23 cellular contexts compared by ENCODE assay signal in the genomic region with DNA sequence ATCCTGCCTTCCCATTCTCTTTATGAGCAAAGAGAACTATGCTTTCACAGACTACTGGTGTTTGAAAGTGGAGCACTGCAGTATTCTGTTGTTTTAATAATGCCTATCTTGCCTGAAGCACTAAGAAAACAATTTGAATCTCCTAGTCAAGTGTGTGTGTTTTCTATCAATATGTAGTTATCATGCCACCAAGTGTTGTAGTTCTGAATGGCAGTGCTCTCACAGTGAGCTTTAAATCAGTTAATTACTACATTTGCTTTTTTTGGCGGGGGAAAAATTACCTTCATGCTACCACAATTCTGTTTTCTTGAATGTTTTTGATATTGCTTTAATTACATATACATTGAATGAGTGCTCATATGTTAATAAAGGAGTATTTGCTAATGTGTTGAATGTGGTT.
DNase-seq lines count a peak whose midpoint lies in the region; ATAC-seq, FAIRE-seq and TF ChIP-seq lines count a peak whose summit lies in the region.
"Had no signal": no experiment of that assay in that cellular context is flagged by ENCODE, and none has a peak within 500 bp of the region (broad histone marks: within the 10 kb centered on the region; RNA-seq: fewer than 3 reads in every experiment).

No MANE protein-coding gene starts in this region.

- POLR2A ChIA-PET in WTC11 (lab: Charles Lee) = no interaction called here
- POLR2A ChIA-PET in CD8-positive, alpha-beta memory T cell (lab: Charles Lee) = no interaction called here

- no peaks in the 10 kb centered on the region for H3K27me3 Mint-ChIP-seq in WTC11 (ENCODE audit: low read depth)
- H3K27me3 Mint-ChIP-seq in nephron (ENCODE audit: low read depth) = no peaks in the 10 kb centered on the region
- no peaks in the 10 kb centered on the region for H3K27me3 Mint-ChIP-seq in CD8-positive, alpha-beta memory T cell
- H3K27me3 Mint-ChIP-seq: naive thymus-derived CD8-positive, alpha-beta T cell had no signal

- DNase-seq in DMS53 (lab: John Stamatoyannopoulos, UW) (peak; percentile 51), NCI-H2081 (lab: John Stamatoyannopoulos, UW) (peak; percentile 4 to 56), WTC11 (ENCODE audit: low spot score) (no peak), nucleus accumbens (lab: John Stamatoyannopoulos, UW) (no peak), urothelium cell line (ENCODE audit: low spot score) (no peak)
- DNase-seq in CD8-positive, alpha-beta memory T cell = no peak
- no peak for DNase-seq in stimulated activated CD4-positive, alpha-beta T cell treated with anti-CD3 and anti-CD28 coated beads, Interleukin-15, amount 100 ng/mL, for 24 hours
- DNase-seq: activated CD4-positive, alpha-beta T cell treated with anti-CD3 and anti-CD28 coated beads for 4 hours; activated T-cell treated with anti-CD3 and anti-CD28 coated beads for 4 hours; adrenal gland; left colon; MV-4-11; naive thymus-derived CD8-positive, alpha-beta T cell; NCI-H446; stimulated activated CD4-positive, alpha-beta T cell treated with anti-CD3 and anti-CD28 coated beads, Interleukin-4, amount 100 ng/mL, for 4 hours; T-helper 2 cell; upper lobe of left lung had no signal

- H3K27ac ChIP-seq in CD8-positive, alpha-beta memory T cell (ENCODE audit: low read depth, low read length) = no peak overlapping the region
- H3K27ac ChIP-seq: adrenal gland, RWPE1, upper lobe of left lung had no signal

- no peak for FAIRE-seq in urothelium cell line (lab: Jason Lieb, UNC)
- FAIRE-seq: HTR-8/SVneo had no signal

- ATAC-seq in WTC11 = 0 out of 2 replicates have a peak, but pooled peaks have one; percentile 24
- ATAC-seq: esophagus mucosa; left colon; naive thymus-derived CD8-positive, alpha-beta T cell; sciatic nerve had no signal

- H3K9me3 Mint-ChIP-seq in WTC11 = 0 out of 2 replicates have a peak, but pooled peaks cover 9% of the 10 kb centered on the region
- no peaks in the 10 kb centered on the region for H3K9me3 Mint-ChIP-seq in nephron
- peaks cover 0 to 12% (median 4%) of the 10 kb centered on the region in 5 donors for H3K9me3 Mint-ChIP-seq in CD8-positive, alpha-beta memory T cell
- H3K9me3 Mint-ChIP-seq: CD14-positive monocyte had no signal

- no peak overlapping the region for H3K4me3 Mint-ChIP-seq in WTC11
- no peak overlapping the region for H3K4me3 Mint-ChIP-seq in nephron
- no peak overlapping the region for H3K4me3 Mint-ChIP-seq in CD8-positive, alpha-beta memory T cell
- H3K4me3 Mint-ChIP-seq: CD14-positive monocyte; naive thymus-derived CD8-positive, alpha-beta T cell had no signal

- H3K36me3 Mint-ChIP-seq in WTC11 (no peaks in the 10 kb centered on the region), nephron (ENCODE audit: low read depth) (no peaks in the 10 kb centered on the region)
- H3K36me3 Mint-ChIP-seq in CD8-positive, alpha-beta memory T cell = no peaks in the 10 kb centered on the region
- H3K36me3 Mint-ChIP-seq: CD14-positive monocyte; naive thymus-derived CD8-positive, alpha-beta T cell had no signal

- CTCF ChIA-PET in WTC11 (lab: Charles Lee) = interaction anchor here (0.5 to 1.0 kb wide), 3 partner anchors 108 to 843 kb away, joined by 3 to 4 read pairs (median 3); no protein-coding TSS in a partner anchor
- CTCF ChIA-PET in CD8-positive, alpha-beta memory T cell (lab: Charles Lee) = no interaction called here

- H3K4me3 ChIP-seq in CD8-positive, alpha-beta memory T cell (ENCODE audit: low read length) = no peak overlapping the region
- H3K4me3 ChIP-seq: adrenal gland, upper lobe of left lung had no signal

- TF ChIP-seq CTCF in WTC11 (IDR thresholded peaks at IDR 0.05) (no peak), nephron (IDR thresholded peaks at IDR 0.05; ENCODE audit: unreplicated experiment in 3 of 3) (peak; percentile 38 to 65 (median 44))

- H3K4me1 ChIP-seq in CD8-positive, alpha-beta memory T cell (ENCODE audit: insufficient read depth, low read length) = no peaks in the 10 kb centered on the region
- H3K4me1 ChIP-seq: adrenal gland, upper lobe of left lung had no signal

- H3K4me1 Mint-ChIP-seq in WTC11 = peaks cover 17% of the 10 kb centered on the region
- no peaks in the 10 kb centered on the region for H3K4me1 Mint-ChIP-seq in nephron
- H3K4me1 Mint-ChIP-seq in CD8-positive, alpha-beta memory T cell = no peaks in the 10 kb centered on the region
- H3K4me1 Mint-ChIP-seq: CD14-positive monocyte; naive thymus-derived CD8-positive, alpha-beta T cell had no signal

- no peaks in the 10 kb centered on the region for H3K27me3 ChIP-seq in CD8-positive, alpha-beta memory T cell (ENCODE audit: insufficient read depth, low read length, poor library complexity, severe bottlenecking)

- no peaks in the 10 kb centered on the region for H3K9me3 ChIP-seq in CD8-positive, alpha-beta memory T cell (ENCODE audit: low read length)
- H3K9me3 ChIP-seq: adrenal gland, upper lobe of left lung had no signal

- H3K27ac Mint-ChIP-seq in WTC11 (no peak overlapping the region), nephron (no peak overlapping the region)
- H3K27ac Mint-ChIP-seq in CD8-positive, alpha-beta memory T cell = no peak overlapping the region
- H3K27ac Mint-ChIP-seq: CD14-positive monocyte; naive thymus-derived CD8-positive, alpha-beta T cell had no signal

- H3K36me3 ChIP-seq in CD8-positive, alpha-beta memory T cell (ENCODE audit: insufficient read depth, low read length) = no peaks in the 10 kb centered on the region
- H3K36me3 ChIP-seq: adrenal gland, upper lobe of left lung had no signal

TF ChIP-seq in WTC11, 78 proteins besides CTCF, POLR2A, EP300 and RAD21:
- TF ChIP-seq TEAD1 (CRISPR knock-in tag; IDR thresholded peaks at IDR 0.05) = no peak
- no peak for TF ChIP-seq SMAD4 (CRISPR knock-in tag; IDR thresholded peaks at IDR 0.05)
- no peak for TF ChIP-seq ZNF219 (CRISPR knock-in tag; IDR thresholded peaks at IDR 0.05; ENCODE audit: borderline replicate concordance)
- TF ChIP-seq ZBTB21 (CRISPR knock-in tag; IDR thresholded peaks at IDR 0.05; ENCODE audit: borderline replicate concordance) = no peak
- no peak for TF ChIP-seq EMX1 (CRISPR knock-in tag; IDR thresholded peaks at IDR 0.05)
- no peak for TF ChIP-seq ZNF396 (CRISPR knock-in tag; IDR thresholded peaks at IDR 0.05; ENCODE audit: borderline replicate concordance)
- no peak for TF ChIP-seq JAZF1 (CRISPR knock-in tag; IDR thresholded peaks at IDR 0.05)
- TF ChIP-seq ATF6 (CRISPR knock-in tag; IDR thresholded peaks at IDR 0.05) = no peak
- TF ChIP-seq, protein P1, sequence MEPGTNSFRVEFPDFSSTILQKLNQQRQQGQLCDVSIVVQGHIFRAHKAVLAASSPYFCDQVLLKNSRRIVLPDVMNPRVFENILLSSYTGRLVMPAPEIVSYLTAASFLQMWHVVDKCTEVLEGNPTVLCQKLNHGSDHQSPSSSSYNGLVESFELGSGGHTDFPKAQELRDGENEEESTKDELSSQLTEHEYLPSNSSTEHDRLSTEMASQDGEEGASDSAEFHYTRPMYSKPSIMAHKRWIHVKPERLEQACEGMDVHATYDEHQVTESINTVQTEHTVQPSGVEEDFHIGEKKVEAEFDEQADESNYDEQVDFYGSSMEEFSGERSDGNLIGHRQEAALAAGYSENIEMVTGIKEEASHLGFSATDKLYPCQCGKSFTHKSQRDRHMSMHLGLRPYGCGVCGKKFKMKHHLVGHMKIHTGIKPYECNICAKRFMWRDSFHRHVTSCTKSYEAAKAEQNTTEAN (CRISPR knock-in tag; IDR thresholded peaks at IDR 0.05) = no peak
- no peak for TF ChIP-seq SMAD3 (CRISPR knock-in tag; IDR thresholded peaks at IDR 0.05; ENCODE audit: borderline replicate concordance)
- TF ChIP-seq, protein P2, sequence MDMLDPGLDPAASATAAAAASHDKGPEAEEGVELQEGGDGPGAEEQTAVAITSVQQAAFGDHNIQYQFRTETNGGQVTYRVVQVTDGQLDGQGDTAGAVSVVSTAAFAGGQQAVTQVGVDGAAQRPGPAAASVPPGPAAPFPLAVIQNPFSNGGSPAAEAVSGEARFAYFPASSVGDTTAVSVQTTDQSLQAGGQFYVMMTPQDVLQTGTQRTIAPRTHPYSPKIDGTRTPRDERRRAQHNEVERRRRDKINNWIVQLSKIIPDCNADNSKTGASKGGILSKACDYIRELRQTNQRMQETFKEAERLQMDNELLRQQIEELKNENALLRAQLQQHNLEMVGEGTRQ (CRISPR knock-in tag; IDR thresholded peaks at IDR 0.05) = no peak
- no peak for TF ChIP-seq FOXP1 (CRISPR knock-in tag; IDR thresholded peaks at IDR 0.05; ENCODE audit: borderline replicate concordance)
- no peak for TF ChIP-seq CREM (CRISPR knock-in tag; IDR thresholded peaks at IDR 0.05)
TF ChIP-seq in WTC11: peak in this region for 0.

Comparison
In these comparisons a context has a peak if more than half of its experiments do, and no peak if none do; other contexts are left out.
1. DNase-seq: peak in DMS53 (single experiment) and NCI-H2081 (2 of 2); none in WTC11 (single experiment), nucleus accumbens (0 of 56), CD8-positive, alpha-beta memory T cell (0 of 5), stimulated activated CD4-positive, alpha-beta T cell treated with anti-CD3 and anti-CD28 coated beads, Interleukin-15, amount 100 ng/mL, for 24 hours (single experiment) and urothelium cell line (single experiment).